In genomic region chr17:28384281-28385036, GRCh38 we compare ENCODE assay signal across 8 cellular contexts. TPM values are rescaled to one million over a fixed set of nuclear protein-coding genes. Genes with fewer than 3 reads are reported as not detected.
A peak's percentile ranks its signal among the peaks of the same experiment; 100 is the strongest.
DNase-seq lines count a peak whose midpoint lies in the region; FAIRE-seq and TF ChIP-seq lines count a peak whose summit lies in the region.

No MANE protein-coding gene starts in this region.

- H3K27ac Mint-ChIP-seq in osteocyte (ENCODE audit: unreplicated experiment) = no peak overlapping the region

- peak; percentile 73 for TF ChIP-seq POLR2A in transverse colon (IDR thresholded peaks at IDR 0.05)

- in situ Hi-C loops in transverse colon (cut with MboI; ENCODE audit: low pct_ligation_motif_present in 1 of 4, low pct_unique_long_range_greater_than_20kb in 1 of 4, low sequenced_read_pairs in 3 of 4) = no loop called here

- peaks cover 0 to 11% (median 4%) of the 10 kb centered on the region in 4 donors for H3K36me3 ChIP-seq in transverse colon

- H3K36me3 Mint-ChIP-seq in osteocyte (ENCODE audit: unreplicated experiment) = peaks cover 26% of the 10 kb centered on the region

- DNase-seq in GM19239 (ENCODE audit: insufficient read length, low spot score) (peak; percentile 76), LNCaP clone FGC (ENCODE audit: low read depth) (peak; percentile 83), epithelial cell of proximal tubule (ENCODE audit: low read depth) (no peak), osteocyte (ENCODE audit: extremely low spot score, unreplicated experiment) (no peak), transverse colon (peak; percentile 84), HTR-8/SVneo (ENCODE audit: insufficient read length, low spot score) (no peak), NCI-H2227 (lab: John Stamatoyannopoulos, UW; ENCODE audit: unreplicated experiment) (no peak)
- DNase-seq in activated CD4-positive, alpha-beta T cell treated with anti-CD3 and anti-CD28 coated beads, Interleukin-2, amount 50 U/mL, for 48 hours = peak; percentile 67 to 77

- FAIRE-seq in GM19239 (lab: Jason Lieb, UNC) (peak; percentile 79), HTR-8/SVneo (lab: Jason Lieb, UNC) (no peak)

- no peaks in the 10 kb centered on the region for H3K27me3 ChIP-seq in transverse colon

- no peak for TF ChIP-seq EP300 in transverse colon (IDR thresholded peaks at IDR 0.05; ENCODE audit: low read depth)

- H3K4me3 ChIP-seq in LNCaP clone FGC (ENCODE audit: low read depth, low read length) (peak overlapping the region; percentile 68), epithelial cell of proximal tubule (ENCODE audit: low read depth, low read length) (peak overlapping the region; percentile 80), transverse colon (peak overlapping the region; percentile 10 to 53 (median 41))

- H3K9me3 Mint-ChIP-seq in osteocyte (ENCODE audit: unreplicated experiment) = no peaks in the 10 kb centered on the region

- no peaks in the 10 kb centered on the region for H3K9me3 ChIP-seq in transverse colon

- intact Hi-C loops in transverse colon (cut with DNase I; ENCODE audit: low total_unique reads) = loop anchor here (5.0 kb wide), 2 partner anchors 158 to 1868 kb away; no protein-coding TSS in a partner anchor

- peak overlapping the region; percentile 63 to 74 (median 70) for H3K27ac ChIP-seq in transverse colon

- TF ChIP-seq CTCF in LNCaP clone FGC (IDR thresholded peaks at IDR 0.05; ENCODE audit: control insufficient read depth, extremely low read depth, insufficient read depth) = no peak
- TF ChIP-seq CTCF in epithelial cell of proximal tubule (conservative IDR thresholded peaks at IDR 0.05; ENCODE audit: low read depth, low read length) = no peak
- no peak for TF ChIP-seq CTCF in osteocyte (IDR thresholded peaks at IDR 0.05)
- TF ChIP-seq CTCF in transverse colon (IDR thresholded peaks at IDR 0.05) = peak in 1 of 5 experiments; percentile 3

- H3K4me1 ChIP-seq in transverse colon = peaks cover 0 to 19% (median 8%) of the 10 kb centered on the region in 4 donors

- H3K4me3 Mint-ChIP-seq in osteocyte (ENCODE audit: unreplicated experiment) = peak overlapping the region; percentile 35

- peaks cover 4% of the 10 kb centered on the region for H3K4me1 Mint-ChIP-seq in osteocyte (ENCODE audit: unreplicated experiment)

- WGBS in transverse colon (ENCODE audit: low coverage in 1 of 2), 2 donors = 14 to 43% methylated on average over 11 to 44 of the region's 56 CpGs

- H3K27me3 Mint-ChIP-seq in osteocyte (ENCODE audit: unreplicated experiment) = no peaks in the 10 kb centered on the region

RNA-seq across cellular contexts. Expression of gene SARM1, which starts 13.0 kb away (rescaled TPM):
- total RNA-seq in epithelial cell of proximal tubule (0.80 and 0.81 TPM in 2 replicates), osteocyte (27.8 and 31.7 TPM in 2 replicates), transverse colon (10 to 100 TPM in 2 of 4 donors, 1 to 10 TPM in 2; 6.0 to 22.1 (median 9.5) TPM)

RNA-seq across cellular contexts. Expression of gene VTN, which starts 14.4 kb away (rescaled TPM):
- total RNA-seq in epithelial cell of proximal tubule (not detected in 2 replicates), osteocyte (0.70 and 0.97 TPM in 2 replicates), transverse colon (not detected)

RNA-seq across cellular contexts. Expression of gene SEBOX, which starts 19.5 kb away (rescaled TPM):
- not detected in 2 replicates for total RNA-seq in epithelial cell of proximal tubule
- total RNA-seq in osteocyte = not detected in 2 replicates
- not detected for total RNA-seq in transverse colon

RNA-seq across cellular contexts. Expression of gene SLC46A1, which starts 21.6 kb away (rescaled TPM):
- total RNA-seq in epithelial cell of proximal tubule (2.8 and 4.7 TPM in 2 replicates), osteocyte (5.5 and 5.9 TPM in 2 replicates), transverse colon (10 to 100 TPM in 2 of 4 donors, 1 to 10 TPM in 2; 7.5 to 15.9 (median 11.0) TPM)

RNA-seq across cellular contexts. Expression of gene POLDIP2, which starts 27.1 kb away (rescaled TPM):
- 96.4 and 131 TPM in 2 replicates for total RNA-seq in epithelial cell of proximal tubule
- 79.8 and 80.2 TPM in 2 replicates for total RNA-seq in osteocyte
- 10 to 100 TPM; 54.9 to 95.3 (median 66.5) TPM for total RNA-seq in transverse colon

Comparison
In these comparisons a context has a peak if more than half of its experiments do, and no peak if none do; other contexts are left out.
1. DNase-seq: peak in GM19239 (single experiment), LNCaP clone FGC (single experiment), activated CD4-positive, alpha-beta T cell treated with anti-CD3 and anti-CD28 coated beads, Interleukin-2, amount 50 U/mL, for 48 hours (2 of 2) and transverse colon (single experiment); none in epithelial cell of proximal tubule (single experiment), osteocyte (single experiment), HTR-8/SVneo (single experiment) and NCI-H2227 (single experiment).
2. Peak in every context shown above with its lines, with median percentiles within 50 percentile points of each other: H3K4me3 ChIP-seq.